ENCODE assay signal across 19 cellular contexts in genomic region chr18:9086624-9087023, GRCh38. TPM values are rescaled to one million over a fixed set of nuclear protein-coding genes. Genes with fewer than 3 reads are reported as not detected.
DNase-seq lines count a peak whose midpoint lies in the region; ATAC-seq, FAIRE-seq and TF ChIP-seq lines count a peak whose summit lies in the region.
"Had no signal": no experiment of that assay in that cellular context is flagged by ENCODE, and none has a peak within 500 bp of the region (broad histone marks: within the 10 kb centered on the region; RNA-seq: fewer than 3 reads in every experiment).

No MANE protein-coding gene starts in this region.

- TF ChIP-seq POLR2A in K562 (conservative IDR thresholded peaks at IDR 0.05) = no peak

- H3K27me3 ChIP-seq in CD4-positive, alpha-beta memory T cell (ENCODE audit: insufficient read depth, low read length) = no peaks in the 10 kb centered on the region
- H3K27me3 ChIP-seq in KMS-11 (ENCODE audit: insufficient read depth, low read depth) (no peaks in the 10 kb centered on the region), K562 (ENCODE audit: control insufficient read depth in 2 of 2, insufficient read depth in 2 of 2, low read length in 2 of 2) (no peaks in the 10 kb centered on the region)

- H3K9me1 ChIP-seq in K562 (ENCODE audit: control insufficient read depth, insufficient read depth, low read length) = no peaks in the 10 kb centered on the region

- TF ChIP-seq RAD21 in K562 (CRISPR knock-in tag; conservative IDR thresholded peaks at IDR 0.05 in 1 of 2, IDR thresholded peaks at IDR 0.05 in 1 of 2) = no peak

- no TSS peak for BruUV-seq in K562 (replicated peaks; lab: Mats Ljungman, UMichigan)

- no peak for TF ChIP-seq EP300 in K562 (IDR thresholded peaks at IDR 0.05; ENCODE audit: low read length)

- no peaks in the 10 kb centered on the region for H3K9me3 ChIP-seq in CD4-positive, alpha-beta memory T cell (ENCODE audit: control insufficient read depth in 1 of 2, low read length in 2 of 2)
- H3K9me3 ChIP-seq in K562 (replicated peaks; ENCODE audit: control insufficient read depth, insufficient read depth, low read depth, low read length) = no peaks in the 10 kb centered on the region

- H3K4me2 ChIP-seq in KMS-11 (peak overlapping the region; percentile 18; the same call in 1 of the 2 replicates), K562 (ENCODE audit: insufficient read depth, low read length) (no peak overlapping the region)

- no peaks in the 10 kb centered on the region for H4K20me1 ChIP-seq in KMS-11 (ENCODE audit: insufficient read depth)
- H4K20me1 ChIP-seq in K562 (replicated peaks; ENCODE audit: control insufficient read depth, insufficient read depth, low read length) = no peaks in the 10 kb centered on the region

- peak overlapping the region; percentile 40 for H3K27ac ChIP-seq in CD4-positive, alpha-beta memory T cell (ENCODE audit: low read depth, low read length)
- H3K27ac ChIP-seq in KMS-11 = peak overlapping the region; percentile 98; the same call in 1 of the 2 replicates
- H3K27ac ChIP-seq in K562 (ENCODE audit: extremely low read depth, low read depth, low read length) = no peak overlapping the region

- TF ChIP-seq CTCF in KMS-11 (conservative IDR thresholded peaks at IDR 0.05; ENCODE audit: low read depth, low read length) = no peak
- no peak for TF ChIP-seq CTCF in K562 (IDR thresholded peaks at IDR 0.05 in 2 of 3, conservative IDR thresholded peaks at IDR 0.05 in 1 of 3; ENCODE audit: insufficient read depth in 2 of 3, low read depth in 1 of 3, low read length in 3 of 3)

- CTCF ChIA-PET in activated naive CD4-positive, alpha-beta T cell treated with anti-CD3 and anti-CD28 coated beads for 36 hours (lab: Charles Lee) = interaction anchor here (0.7 to 4.9 kb wide), 3 partner anchors 11 to 410 kb away, joined by 4 to 27 read pairs (median 4); no protein-coding TSS in a partner anchor
- CTCF ChIA-PET in CD4-positive, alpha-beta memory T cell (lab: Charles Lee; ENCODE audit: partially characterized antibody) = interaction anchor here (1.2 to 5.5 kb wide), 3 partner anchors 10 to 15 kb away, joined by 3 to 41 read pairs (median 4); no protein-coding TSS in a partner anchor
- CTCF ChIA-PET in K562 (lab: Yijun Ruan, JAX; ENCODE audit: low intra/inter-chr PET ratio) = interaction anchor here (0.5 kb wide), 1 partner anchor 29 kb away, joined by 3 read pairs; no protein-coding TSS in a partner anchor

- no peak for DNase-seq in activated naive CD4-positive, alpha-beta T cell treated with anti-CD3 and anti-CD28 coated beads for 36 hours
- DNase-seq in activated naive CD4-positive, alpha-beta T cell (lab: John Stamatoyannopoulos, UW) = no peak
- no peak for DNase-seq in CD4-positive, alpha-beta memory T cell
- DNase-seq in K562 (ENCODE audit: extremely low read depth in 1 of 4, low spot score in 3 of 4) = no peak
- DNase-seq: COR-L47, H7, HFFc6, Karpas-422, NCI-H1417 treated with DMSO at 0.1 percent for 48 hours, NCI-H187 treated with DMSO at 0.1 percent for 48 hours, NCI-H526, PC-3, RPMI8226, SHP77 treated with DMSO at 0.1 percent for 48 hours had no signal

- in situ Hi-C loops in K562 (cut with MboI) = no loop called here

- peaks cover 60% of the 10 kb centered on the region for H3K4me1 Mint-ChIP-seq in activated naive CD4-positive, alpha-beta T cell treated with anti-CD3 and anti-CD28 coated beads for 36 hours (ENCODE audit: low read depth)
- H3K4me1 Mint-ChIP-seq in CD4-positive, alpha-beta memory T cell = peaks cover 43 to 75% (median 62%) of the 10 kb centered on the region in 4 donors

- H3K9me3 Mint-ChIP-seq in activated naive CD4-positive, alpha-beta T cell treated with anti-CD3 and anti-CD28 coated beads for 36 hours = peaks cover 3% of the 10 kb centered on the region
- H3K9me3 Mint-ChIP-seq in CD4-positive, alpha-beta memory T cell = no peaks in the 10 kb centered on the region
- H3K9me3 Mint-ChIP-seq: CD14-positive monocyte, HFFc6 had no signal

- H3K27me3 Mint-ChIP-seq in activated naive CD4-positive, alpha-beta T cell treated with anti-CD3 and anti-CD28 coated beads for 36 hours (ENCODE audit: low read depth) = no peaks in the 10 kb centered on the region
- no peaks in the 10 kb centered on the region for H3K27me3 Mint-ChIP-seq in CD4-positive, alpha-beta memory T cell

- intact Hi-C loops in activated naive CD4-positive, alpha-beta T cell treated with anti-CD3 and anti-CD28 coated beads for 36 hours (cut with micrococcal nuclease) = no loop called here
- intact Hi-C loops in CD4-positive, alpha-beta memory T cell (cut with micrococcal nuclease) = no loop called here
- intact Hi-C loops in K562 (cut with micrococcal nuclease) = no loop called here

- no peak for ATAC-seq in K562
- no peak for ATAC-seq in GM21526 (IDR thresholded peaks at IDR 0.05; ENCODE audit: low FRiP score, unreplicated experiment)
- no peak for ATAC-seq in GM19467 (IDR thresholded peaks at IDR 0.05; ENCODE audit: unreplicated experiment)
- ATAC-seq: PC-3 had no signal

- H3K4me3 ChIP-seq in CD4-positive, alpha-beta memory T cell (ENCODE audit: low read length in 2 of 2) = no peak overlapping the region
- H3K4me3 ChIP-seq in KMS-11 (IDR thresholded peaks at IDR 0.05; ENCODE audit: insufficient read depth, low read depth, low read length) = no peak overlapping the region
- no peak overlapping the region for H3K4me3 ChIP-seq in K562

- WGBS in K562 (ENCODE audit: insufficient coverage, low coverage, missing lambda C conversion rate) = 65% methylated on average over 1 of the region's 1 CpG

- peak overlapping the region; percentile 18 for H3K27ac Mint-ChIP-seq in activated naive CD4-positive, alpha-beta T cell treated with anti-CD3 and anti-CD28 coated beads for 36 hours
- H3K27ac Mint-ChIP-seq in CD4-positive, alpha-beta memory T cell = peak overlapping the region; percentile 68 to 91 (median 75)
- H3K27ac Mint-ChIP-seq: CD14-positive monocyte, HFFc6 had no signal

- no peak overlapping the region for H3K4me3 Mint-ChIP-seq in activated naive CD4-positive, alpha-beta T cell treated with anti-CD3 and anti-CD28 coated beads for 36 hours
- no peak overlapping the region for H3K4me3 Mint-ChIP-seq in CD4-positive, alpha-beta memory T cell
- H3K4me3 Mint-ChIP-seq: CD14-positive monocyte, HFFc6 had no signal

- no peaks in the 10 kb centered on the region for H3K36me3 Mint-ChIP-seq in activated naive CD4-positive, alpha-beta T cell treated with anti-CD3 and anti-CD28 coated beads for 36 hours (ENCODE audit: low read depth)
- no peaks in the 10 kb centered on the region for H3K36me3 Mint-ChIP-seq in CD4-positive, alpha-beta memory T cell

- FAIRE-seq in K562 (lab: Jason Lieb, UNC) = no peak
- FAIRE-seq: G401.6 had no signal

- H2AFZ ChIP-seq in KMS-11 (ENCODE audit: low read depth) (no peak overlapping the region), K562 (ENCODE audit: low read depth, low read length) (no peak overlapping the region)

- H3K79me2 ChIP-seq in KMS-11 (ENCODE audit: insufficient read depth, low read depth) (no peaks in the 10 kb centered on the region; the same call in 1 of the 2 replicates), K562 (ENCODE audit: control insufficient read depth, insufficient read depth, low read length) (no peaks in the 10 kb centered on the region)

- POLR2A ChIA-PET in CD4-positive, alpha-beta memory T cell (lab: Charles Lee; ENCODE audit: partially characterized antibody) = interaction anchor here (0.5 to 20.4 kb wide), 6 partner anchors 12 to 478 kb away, joined by 3 to 238 read pairs (median 7); partner anchors contain the start of genes ANKRD12, NDUFV2 and RAB12
- POLR2A ChIA-PET in K562 (lab: Yijun Ruan, JAX) = interaction anchor here (1.2 kb wide), 1 partner anchor 9 kb away, joined by 3 read pairs; no protein-coding TSS in a partner anchor

- H3K9ac ChIP-seq in KMS-11 (no peak overlapping the region), K562 (ENCODE audit: insufficient read depth in 1 of 2, low read depth in 2 of 2, low read length in 2 of 2) (no peak overlapping the region)

- no peaks in the 10 kb centered on the region for H3K36me3 ChIP-seq in CD4-positive, alpha-beta memory T cell (ENCODE audit: insufficient read depth, low read length)
- H3K36me3 ChIP-seq in KMS-11 (ENCODE audit: insufficient read depth) (no peaks in the 10 kb centered on the region), K562 (ENCODE audit: control insufficient read depth, insufficient read depth, low read length) (no peaks in the 10 kb centered on the region)

- H3K4me1 ChIP-seq in CD4-positive, alpha-beta memory T cell (ENCODE audit: insufficient read depth, low read length) = peaks cover 80% of the 10 kb centered on the region
- H3K4me1 ChIP-seq in KMS-11 (ENCODE audit: low read depth, poor library complexity, severe bottlenecking) = peaks cover 64% of the 10 kb centered on the region
- peaks cover 0 to 3% of the 10 kb centered on the region in 2 experiments; a peak in 3 of 5 replicates for H3K4me1 ChIP-seq in K562 (replicated peaks in 1 of 2; ENCODE audit: control insufficient read depth in 2 of 2, insufficient read depth in 2 of 2, low read length in 2 of 2)

RNA-seq across cellular contexts. Expression of gene NDUFV2, which starts 15.9 kb away (rescaled TPM):
- 100 to 1,000 TPM; 290 to 303 TPM for total RNA-seq in activated naive CD4-positive, alpha-beta T cell treated with anti-CD3 and anti-CD28 coated beads for 36 hours
- total RNA-seq in CD4-positive, alpha-beta memory T cell = 100 to 1,000 TPM; 135 TPM
- polyA plus RNA-seq in CD4-positive, alpha-beta memory T cell = 100 to 1,000 TPM; 213 to 281 TPM
- total RNA-seq in K562 (2011; cell fraction: chromatin; rRNA removed; ENCODE audit: low replicate concordance) = 122 and 367 TPM in 2 replicates
- 101 and 132 TPM in 2 replicates for total RNA-seq in K562 (2011; cell fraction: nucleolus; rRNA removed)
- 250 and 347 TPM in 2 replicates for total RNA-seq in K562 (2011; cell fraction: nucleoplasm; rRNA removed)
- 213 and 332 TPM in 2 replicates for total RNA-seq in K562 (2014; rRNA removed)
- total RNA-seq in K562 (2014; rRNA removed; fragmentation: Illumina TruSeq; extraction: Trizol) = 378 and 409 TPM in 2 replicates
- total RNA-seq in K562 (2015; rRNA removed; fragmentation: Illumina TruSeq; extraction: Trizol) = 341 and 397 TPM in 2 replicates
- 302 and 312 TPM in 2 replicates for total RNA-seq in K562 (2021)
- 451 and 487 TPM in 2 replicates for polyA plus RNA-seq in K562 (2011; rRNA removed)
- polyA plus RNA-seq in K562 (2011; cell fraction: cytosol; rRNA removed) = 117 and 214 TPM in 2 replicates
- 97.9 and 211 TPM in 2 replicates for polyA plus RNA-seq in K562 (2011; cell fraction: nucleus; rRNA removed)
- polyA plus RNA-seq in K562 (2012) = 263 and 279 TPM in 2 replicates
- polyA plus RNA-seq in K562 (2014; fragmentation: Illumina TruSeq; extraction: Trizol) = 354 and 361 TPM in 2 replicates
- polyA plus RNA-seq in K562 (2014; fragmentation: Nextera tagmentation; extraction: Ambion mirVana) = 100 to 1,000 TPM; 384 to 550 TPM
- polyA plus RNA-seq in K562 (2014; rRNA removed) = 389 and 437 TPM in 2 replicates
- 148 and 223 TPM in 2 replicates for polyA minus RNA-seq in K562 (2011; rRNA and poly(A)+ RNA removed)
- 44.6 and 66.0 TPM in 2 replicates for polyA minus RNA-seq in K562 (2011; cell fraction: cytosol; rRNA and poly(A)+ RNA removed)
- polyA minus RNA-seq in K562 (2011; cell fraction: nucleus; rRNA and poly(A)+ RNA removed) = 155 and 334 TPM in 2 replicates

RNA-seq across cellular contexts. Expression of gene ANKRD12, which starts 50.0 kb away (rescaled TPM):
- 10 to 100 TPM; 37.5 to 40.0 TPM for total RNA-seq in activated naive CD4-positive, alpha-beta T cell treated with anti-CD3 and anti-CD28 coated beads for 36 hours
- 100 to 1,000 TPM; 262 to 280 TPM for total RNA-seq in CD4-positive, alpha-beta memory T cell
- polyA plus RNA-seq in CD4-positive, alpha-beta memory T cell = 100 to 1,000 TPM in 1 of 2 donors, 10 to 100 TPM in 1; 10.7 to 141 TPM
- total RNA-seq in K562 (2011; cell fraction: chromatin; rRNA removed; ENCODE audit: low replicate concordance) = 17.5 and 89.7 TPM in 2 replicates
- 16.0 and 17.8 TPM in 2 replicates for total RNA-seq in K562 (2011; cell fraction: nucleolus; rRNA removed)
- 20.1 and 30.6 TPM in 2 replicates for total RNA-seq in K562 (2011; cell fraction: nucleoplasm; rRNA removed)
- total RNA-seq in K562 (2014; rRNA removed) = 15.9 and 24.7 TPM in 2 replicates
- 23.6 and 29.9 TPM in 2 replicates for total RNA-seq in K562 (2014; rRNA removed; fragmentation: Illumina TruSeq; extraction: Trizol)
- 24.7 and 28.2 TPM in 2 replicates for total RNA-seq in K562 (2015; rRNA removed; fragmentation: Illumina TruSeq; extraction: Trizol)
- 24.2 and 25.4 TPM in 2 replicates for total RNA-seq in K562 (2021)
- 10.7 and 11.8 TPM in 2 replicates for polyA plus RNA-seq in K562 (2011; rRNA removed)
- polyA plus RNA-seq in K562 (2011; cell fraction: cytosol; rRNA removed) = 1.3 and 3.0 TPM in 2 replicates
- 18.0 and 18.6 TPM in 2 replicates for polyA plus RNA-seq in K562 (2011; cell fraction: nucleus; rRNA removed)
- polyA plus RNA-seq in K562 (2012) = 10.7 and 12.0 TPM in 2 replicates
- polyA plus RNA-seq in K562 (2014; fragmentation: Illumina TruSeq; extraction: Trizol) = 9.5 and 16.0 TPM in 2 replicates
- 10 to 100 TPM; 12.3 to 15.7 TPM for polyA plus RNA-seq in K562 (2014; fragmentation: Nextera tagmentation; extraction: Ambion mirVana)
- polyA plus RNA-seq in K562 (2014; rRNA removed) = 5.8 and 6.6 TPM in 2 replicates
- 88.7 and 115 TPM in 2 replicates for polyA minus RNA-seq in K562 (2011; rRNA and poly(A)+ RNA removed)
- polyA minus RNA-seq in K562 (2011; cell fraction: cytosol; rRNA and poly(A)+ RNA removed) = 21.7 and 26.1 TPM in 2 replicates
- 29.1 and 58.8 TPM in 2 replicates for polyA minus RNA-seq in K562 (2011; cell fraction: nucleus; rRNA and poly(A)+ RNA removed)
